In the genomic region with DNA sequence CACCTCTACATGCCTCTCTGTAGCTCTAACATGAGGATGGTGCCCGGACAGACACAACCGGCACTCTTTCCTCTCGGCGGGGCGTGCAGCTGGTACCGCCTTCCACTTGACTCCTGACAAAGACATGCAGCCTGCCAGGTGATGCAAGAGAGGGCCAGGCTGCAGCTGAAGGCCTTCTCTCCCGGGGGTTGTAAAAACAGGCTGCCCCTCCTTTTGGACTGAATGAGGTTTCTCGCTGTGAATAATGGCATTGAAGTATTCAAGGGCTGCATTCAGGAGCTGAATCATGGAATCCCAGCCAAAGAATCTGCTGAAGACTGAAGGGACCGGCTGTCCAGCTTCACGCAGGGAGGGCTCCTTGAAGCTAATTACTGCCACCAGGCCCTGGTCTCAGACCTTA, we compare ENCODE assay signal across 11 cellular contexts.
DNase-seq lines count a peak whose midpoint lies in the region; ATAC-seq, FAIRE-seq and TF ChIP-seq lines count a peak whose summit lies in the region.
"Had no signal": no experiment of that assay in that cellular context is flagged by ENCODE, and none has a peak within 500 bp of the region (broad histone marks: within the 10 kb centered on the region; RNA-seq: fewer than 3 reads in every experiment).

No MANE protein-coding gene starts in this region.

- H3K4me3 ChIP-seq in sigmoid colon (no peak overlapping the region), A673 (ENCODE audit: low read depth, low read length, poor library complexity, severe bottlenecking) (no peak overlapping the region)
- H3K4me3 ChIP-seq: HAP-1 had no signal

- H3K27ac ChIP-seq in sigmoid colon = peak overlapping the region in 3 of 4 donors; percentile 16 to 72 (median 65)
- H3K27ac ChIP-seq in A673 (ENCODE audit: low read depth, low read length, poor library complexity, severe bottlenecking) = no peak overlapping the region

- TF ChIP-seq CTCF in sigmoid colon (IDR thresholded peaks at IDR 0.05) (no peak), A673 (conservative IDR thresholded peaks at IDR 0.05; ENCODE audit: low read depth, low read length) (no peak), endothelial cell (IDR thresholded peaks at IDR 0.05; ENCODE audit: unreplicated experiment) (no peak)

- BruUV-seq in A673 (replicated peaks; lab: Mats Ljungman, UMichigan) = no TSS peak

- H3K9me3 ChIP-seq in sigmoid colon = no peaks in the 10 kb centered on the region
- H3K9me3 ChIP-seq in A673 (ENCODE audit: low read depth, low read length, poor library complexity, severe bottlenecking) = no peaks in the 10 kb centered on the region
- H3K9me3 ChIP-seq: HAP-1 had no signal

- H3K4me1 Mint-ChIP-seq in endothelial cell (ENCODE audit: unreplicated experiment) = peaks cover 52% of the 10 kb centered on the region

- POLR2A ChIA-PET in A673 (lab: Charles Lee; ENCODE audit: low non-redundant PET) = interaction anchor here (0.6 kb wide), 1 partner anchor 15 kb away, joined by 7 read pairs; no protein-coding TSS in a partner anchor

- H3K36me3 ChIP-seq in sigmoid colon (no peaks in the 10 kb centered on the region), A673 (ENCODE audit: insufficient read depth, low read length, poor library complexity, severe bottlenecking) (no peaks in the 10 kb centered on the region)
- H3K36me3 ChIP-seq: HAP-1 had no signal

- no peak for FAIRE-seq in RCC 7860 (lab: Jason Lieb, UNC)
- FAIRE-seq: HepG2 had no signal

- no peaks in the 10 kb centered on the region for H3K36me3 Mint-ChIP-seq in endothelial cell (ENCODE audit: low read depth, unreplicated experiment)

- ATAC-seq in left ventricle myocardium superior (peak; percentile 62), GM19395 (IDR thresholded peaks at IDR 0.05; ENCODE audit: unreplicated experiment) (no peak)
- ATAC-seq: HepG2 had no signal

- H3K9me3 Mint-ChIP-seq in endothelial cell (ENCODE audit: unreplicated experiment) = no peaks in the 10 kb centered on the region

- TF ChIP-seq EP300 in sigmoid colon (IDR thresholded peaks at IDR 0.05) = peak in 1 of 4 donors; percentile 8

- 27 to 66% methylated on average over 10 of the region's 10 CpGs for WGBS in sigmoid colon, 2 donors

- DNase-seq in NCI-H1105 treated with DMSO at 0.1 percent for 48 hours (lab: John Stamatoyannopoulos, UW) (peak; percentile 92), SHP77 treated with DMSO at 0.1 percent for 48 hours (lab: John Stamatoyannopoulos, UW) (peak; percentile 43), left ventricle myocardium superior (peak; percentile 51), sigmoid colon (peak; percentile 84), A673 (ENCODE audit: low spot score) (no peak), RCC 7860 (ENCODE audit: low spot score) (no peak), endothelial cell (ENCODE audit: low spot score) (no peak)
- DNase-seq: activated T-cell treated with anti-CD3 and anti-CD28 coated beads for 4 hours had no signal

- no peak overlapping the region for H3K27ac Mint-ChIP-seq in endothelial cell (ENCODE audit: unreplicated experiment)

- intact Hi-C loops in left ventricle myocardium superior (cut with micrococcal nuclease) (no loop called here), sigmoid colon (cut with DNase I) (no loop called here), A673 (cut with micrococcal nuclease; ENCODE audit: unreplicated experiment) (no loop called here)

- H3K4me1 ChIP-seq in sigmoid colon (peaks cover 0 to 52% (median 42%) of the 10 kb centered on the region in 4 donors), A673 (ENCODE audit: insufficient read depth, low read length, poor library complexity, severe bottlenecking) (no peaks in the 10 kb centered on the region)

- H3K27me3 Mint-ChIP-seq in endothelial cell (ENCODE audit: unreplicated experiment) = no peaks in the 10 kb centered on the region

- CTCF ChIA-PET in A673 (lab: Charles Lee) = no interaction called here

- no peak overlapping the region for H3K4me3 Mint-ChIP-seq in endothelial cell (ENCODE audit: unreplicated experiment)

- no peak for TF ChIP-seq POLR2A in sigmoid colon (IDR thresholded peaks at IDR 0.05)

- H3K27me3 ChIP-seq in sigmoid colon (no peaks in the 10 kb centered on the region), A673 (replicated peaks; ENCODE audit: insufficient read depth, low read depth, low read length, poor library complexity) (no peaks in the 10 kb centered on the region)

Comparison
In these comparisons a context has a peak if more than half of its experiments do, and no peak if none do; other contexts are left out.
1. DNase-seq: peak in NCI-H1105 treated with DMSO at 0.1 percent for 48 hours (single experiment), SHP77 treated with DMSO at 0.1 percent for 48 hours (single experiment), left ventricle myocardium superior (single experiment) and sigmoid colon (single experiment); none in A673 (single experiment), RCC 7860 (single experiment) and endothelial cell (single experiment).